In genomic region chr22:47165338-47165931, GRCh38 we compare ENCODE assay signal across 18 cellular contexts.
DNase-seq lines count a peak whose midpoint lies in the region; ATAC-seq and TF ChIP-seq lines count a peak whose summit lies in the region.
"Had no signal": no experiment of that assay in that cellular context is flagged by ENCODE, and none has a peak within 500 bp of the region (broad histone marks: within the 10 kb centered on the region; RNA-seq: fewer than 3 reads in every experiment).

No MANE protein-coding gene starts in this region.

- no peak overlapping the region for H3K27ac Mint-ChIP-seq in activated B cell treated with CpG ODN at 0.5 μM for 24 hours
- H3K27ac Mint-ChIP-seq: activated CD4-positive, alpha-beta memory T cell treated with anti-CD3 and anti-CD28 coated beads for 36 hours had no signal

- H3K9me3 Mint-ChIP-seq in activated B cell treated with CpG ODN at 0.5 μM for 24 hours: no peaks in the 10 kb centered on the region
- H3K9me3 Mint-ChIP-seq: activated CD4-positive, alpha-beta memory T cell treated with anti-CD3 and anti-CD28 coated beads for 36 hours; activated T-cell treated with anti-CD3 and anti-CD28 coated beads, Interleukin-2, amount 50 U/mL, for 4 hours had no signal

- peak overlapping the region; percentile 84 for H3K27ac ChIP-seq in left ventricle myocardium inferior (replicated peaks)
- no peak overlapping the region for H3K27ac ChIP-seq in upper lobe of right lung
- H3K27ac ChIP-seq: esophagus muscularis mucosa, KMS-11, RWPE1 had no signal

- H3K4me3 Mint-ChIP-seq in activated B cell treated with CpG ODN at 0.5 μM for 24 hours: no peak overlapping the region
- H3K4me3 Mint-ChIP-seq: activated CD4-positive, alpha-beta memory T cell treated with anti-CD3 and anti-CD28 coated beads for 36 hours; activated T-cell treated with anti-CD3 and anti-CD28 coated beads, Interleukin-2, amount 50 U/mL, for 4 hours; B cell had no signal

- DNase-seq in left ventricle myocardium inferior (no peak), left cardiac atrium (no peak), activated B cell treated with CpG ODN at 0.5 μM for 24 hours (no peak), mesenteric fat pad (ENCODE audit: low spot score) (peak; percentile 67), upper lobe of right lung (peak; percentile 56), NCI-H187 (lab: John Stamatoyannopoulos, UW) (no peak), GM10248 (ENCODE audit: extremely low spot score) (no peak)
- DNase-seq: activated CD4-positive, alpha-beta memory T cell treated with anti-CD3 and anti-CD28 coated beads for 36 hours; activated T-cell treated with anti-CD3 and anti-CD28 coated beads, Interleukin-2, amount 50 U/mL, for 4 hours; amniotic stem cell; caudate nucleus; NCI-H1092 had no signal

- H3K4me1 Mint-ChIP-seq in activated B cell treated with CpG ODN at 0.5 μM for 24 hours: peaks cover 16% of the 10 kb centered on the region

- H3K27me3 Mint-ChIP-seq in activated B cell treated with CpG ODN at 0.5 μM for 24 hours: no peaks in the 10 kb centered on the region
- H3K27me3 Mint-ChIP-seq: activated CD4-positive, alpha-beta memory T cell treated with anti-CD3 and anti-CD28 coated beads for 36 hours; B cell had no signal

- POLR2A ChIA-PET in activated B cell treated with CpG ODN at 0.5 μM for 24 hours (lab: Charles Lee): no interaction called here
- POLR2A ChIA-PET in GM10248 (lab: Yijun Ruan, JAX): no interaction called here

- H3K9me3 ChIP-seq in left ventricle myocardium inferior (replicated peaks) (peaks cover 6% of the 10 kb centered on the region), upper lobe of right lung (no peaks in the 10 kb centered on the region)
- H3K9me3 ChIP-seq: esophagus muscularis mucosa had no signal

- H3K27me3 ChIP-seq in left ventricle myocardium inferior (ENCODE audit: low read depth) (no peaks in the 10 kb centered on the region), upper lobe of right lung (no peaks in the 10 kb centered on the region)
- H3K27me3 ChIP-seq: esophagus muscularis mucosa had no signal

- H3K4me3 ChIP-seq in left ventricle myocardium inferior (no peak overlapping the region), upper lobe of right lung (no peak overlapping the region)
- H3K4me3 ChIP-seq: esophagus muscularis mucosa, lung had no signal

- H3K36me3 ChIP-seq in left ventricle myocardium inferior (peaks cover 3% of the 10 kb centered on the region), upper lobe of right lung (no peaks in the 10 kb centered on the region)

- no peak for TF ChIP-seq CTCF in left ventricle myocardium inferior (IDR thresholded peaks at IDR 0.05; ENCODE audit: borderline replicate concordance)
- no peak for TF ChIP-seq CTCF in activated B cell treated with CpG ODN at 0.5 μM for 24 hours (IDR thresholded peaks at IDR 0.05)
- TF ChIP-seq CTCF in upper lobe of right lung (IDR thresholded peaks at IDR 0.05): no peak
- TF ChIP-seq CTCF in GM10248 (IDR thresholded peaks at IDR 0.05; ENCODE audit: control extremely low read depth, extremely low read depth, low read depth, missing control alignments): no peak

- CTCF ChIA-PET in activated B cell treated with CpG ODN at 0.5 μM for 24 hours (lab: Charles Lee) (no interaction called here), GM10248 (lab: Yijun Ruan, JAX) (no interaction called here)

- H3K36me3 Mint-ChIP-seq in activated B cell treated with CpG ODN at 0.5 μM for 24 hours (ENCODE audit: low read depth): peaks cover 62% of the 10 kb centered on the region

- peaks cover 24% of the 10 kb centered on the region for H3K4me1 ChIP-seq in left ventricle myocardium inferior
- no peaks in the 10 kb centered on the region for H3K4me1 ChIP-seq in upper lobe of right lung

- intact Hi-C loops in left ventricle myocardium inferior (cut with micrococcal nuclease) (no loop called here), left cardiac atrium (cut with DNase I) (no loop called here), activated B cell treated with CpG ODN at 0.5 μM for 24 hours (cut with micrococcal nuclease) (no loop called here), upper lobe of right lung (cut with DNase I) (no loop called here)

- ATAC-seq in left cardiac atrium: no peak
- ATAC-seq in activated B cell treated with CpG ODN at 0.5 μM for 24 hours (ENCODE audit: low read depth): peak; percentile 7
- no peak for ATAC-seq in upper lobe of right lung
- ATAC-seq in GM19023 (IDR thresholded peaks at IDR 0.05; ENCODE audit: unreplicated experiment): no peak
- ATAC-seq: activated T-cell treated with anti-CD3 and anti-CD28 coated beads, Interleukin-2, amount 50 U/mL, for 4 hours had no signal

Comparison
In these comparisons a context has a peak if more than half of its experiments do, and no peak if none do; other contexts are left out.
1. DNase-seq: peak in mesenteric fat pad (single experiment) and upper lobe of right lung (single experiment); none in left ventricle myocardium inferior (single experiment), left cardiac atrium (single experiment), activated B cell treated with CpG ODN at 0.5 μM for 24 hours (single experiment), NCI-H187 (0 of 2) and GM10248 (single experiment).